ENCODE assay signal across 8 cellular contexts in genomic region chr10:61452655-61453641, GRCh38. TPM values are rescaled to one million over a fixed set of nuclear protein-coding genes. Genes with fewer than 3 reads are reported as not detected.
DNase-seq lines count a peak whose midpoint lies in the region; ATAC-seq and TF ChIP-seq lines count a peak whose summit lies in the region.

TMEM26 (minus strand) TSS chr10:61453381; CDS start chr10:61453081, 300 bp downstream.

- H3K27ac ChIP-seq in foreskin keratinocyte (no peak within 1 kb of the TSS), neural cell (ENCODE audit: low read length) (no peak within 1 kb of the TSS)

- POLR2A ChIA-PET in BJ (lab: Charles Lee) = no interaction called here

- CTCF ChIA-PET in BJ (lab: Yijun Ruan, JAX) = no interaction called here

- peak; percentile 58 for ATAC-seq in foreskin keratinocyte
- ATAC-seq in HG02981 (IDR thresholded peaks at IDR 0.05; ENCODE audit: unreplicated experiment) = no peak

- no peaks in the 10 kb centered on the region for H3K4me1 ChIP-seq in foreskin keratinocyte

- H3K9me3 ChIP-seq in neural cell (ENCODE audit: low read length) = no peaks in the 10 kb centered on the region

- no peaks in the 10 kb centered on the region for H3F3A ChIP-seq in neural cell (ENCODE audit: insufficient read depth, low read length, poor library complexity, severe bottlenecking)

- peak within 1 kb of the TSS; percentile 24 for H3K9ac ChIP-seq in neural cell (ENCODE audit: low read length)

- no peaks in the 10 kb centered on the region for H3K36me3 ChIP-seq in BJ (ENCODE audit: control insufficient read depth, insufficient read depth, low read length)
- H3K36me3 ChIP-seq in neural cell (ENCODE audit: insufficient read depth, low read length) = no peaks in the 10 kb centered on the region

- no peaks in the 10 kb centered on the region for H3K9me2 ChIP-seq in neural cell (ENCODE audit: insufficient read depth, low read length)

- TF ChIP-seq RAD21 in neural cell (conservative IDR thresholded peaks at IDR 0.05) = no peak

- H3K79me2 ChIP-seq in neural cell (replicated peaks; ENCODE audit: insufficient read depth, low read length) = no peaks in the 10 kb centered on the region

- TF ChIP-seq CTCF in BJ (IDR thresholded peaks at IDR 0.05; ENCODE audit: insufficient read depth, low read depth, low read length) = no peak
- TF ChIP-seq CTCF in foreskin keratinocyte (conservative IDR thresholded peaks at IDR 0.05) = no peak
- no peak for TF ChIP-seq CTCF in neural cell (IDR thresholded peaks at IDR 0.05; ENCODE audit: poor library complexity, severe bottlenecking)

- no peak for TF ChIP-seq EP300 in neural cell (conservative IDR thresholded peaks at IDR 0.05; ENCODE audit: poor library complexity, severe bottlenecking)

- no peaks in the 10 kb centered on the region for H4K20me1 ChIP-seq in neural cell (ENCODE audit: insufficient read depth)

- H3K27me3 ChIP-seq in BJ (ENCODE audit: control insufficient read depth, insufficient read depth, low read length) = peaks cover 5% of the 10 kb centered on the region
- H3K27me3 ChIP-seq in foreskin keratinocyte = peaks cover 51% of the 10 kb centered on the region
- peaks cover 36% of the 10 kb centered on the region for H3K27me3 ChIP-seq in neural cell (ENCODE audit: insufficient read depth, low read depth, low read length)

- DNase-seq in BJ (ENCODE audit: low read depth) (no peak), SK-N-DZ (ENCODE audit: low spot score) (peak; percentile 60), foreskin keratinocyte (peak in 1 of 2 donors; percentile 13), inferior parietal cortex (ENCODE audit: extremely low spot score) (no peak), GOT3 (lab: John Stamatoyannopoulos, UW) (no peak), NOMO-1 treated with dmso at 0.1 percent for 144 hours (lab: John Stamatoyannopoulos, UW; ENCODE audit: unreplicated experiment) (no peak)

- H2AFZ ChIP-seq in neural cell (ENCODE audit: low read depth, low read length) = no peak within 1 kb of the TSS

- H3K4me2 ChIP-seq in neural cell (ENCODE audit: low read length) = peak within 1 kb of the TSS; percentile 66

- H3K4me3 ChIP-seq in BJ (ENCODE audit: low read depth, low read length) = peak within 1 kb of the TSS; percentile 63
- H3K4me3 ChIP-seq in neural cell (ENCODE audit: low read length) = peak within 1 kb of the TSS; percentile 67

TF ChIP-seq in neural cell, 6 proteins besides CTCF, POLR2A, EP300 and RAD21:
- TF ChIP-seq REST (IDR thresholded peaks at IDR 0.05; ENCODE audit: borderline replicate concordance) (no peak), EZH2 (IDR thresholded peaks at IDR 0.05; ENCODE audit: borderline replicate concordance, insufficient read depth, low read length, poor library complexity, severe bottlenecking) (no peak)

RNA-seq across cellular contexts. Expression of gene TMEM26, which starts in this region (rescaled TPM):
- polyA plus RNA-seq in BJ (2011; rRNA removed) (1.3 TPM in 2 replicates), foreskin keratinocyte (not detected in 2 replicates), neural cell (0.24 TPM in 1 of 2 replicates, not detected in the other)
- polyA minus RNA-seq in BJ (2011; rRNA and poly(A)+ RNA removed) = 1.4 and 1.5 TPM in 2 replicates
- 0.08 TPM in 1 of 2 replicates, not detected in the other for polyA plus RNA-seq in SK-N-DZ (2014; cell fraction: cytosol; rRNA removed)
- 0.24 and 0.39 TPM in 2 replicates for polyA plus RNA-seq in SK-N-DZ (2014; cell fraction: nucleus; rRNA removed)
- total RNA-seq in foreskin keratinocyte = not detected in 2 replicates
- polyA minus RNA-seq in neural cell = not detected in 2 replicates

Comparison
In these comparisons a context has a peak if more than half of its experiments do, and no peak if none do; other contexts are left out.
1. Peak in ATAC-seq in foreskin keratinocyte; RNA of the gene not detected or under 1 TPM.